ENCODE assay signal across 19 cellular contexts in the genomic region with DNA sequence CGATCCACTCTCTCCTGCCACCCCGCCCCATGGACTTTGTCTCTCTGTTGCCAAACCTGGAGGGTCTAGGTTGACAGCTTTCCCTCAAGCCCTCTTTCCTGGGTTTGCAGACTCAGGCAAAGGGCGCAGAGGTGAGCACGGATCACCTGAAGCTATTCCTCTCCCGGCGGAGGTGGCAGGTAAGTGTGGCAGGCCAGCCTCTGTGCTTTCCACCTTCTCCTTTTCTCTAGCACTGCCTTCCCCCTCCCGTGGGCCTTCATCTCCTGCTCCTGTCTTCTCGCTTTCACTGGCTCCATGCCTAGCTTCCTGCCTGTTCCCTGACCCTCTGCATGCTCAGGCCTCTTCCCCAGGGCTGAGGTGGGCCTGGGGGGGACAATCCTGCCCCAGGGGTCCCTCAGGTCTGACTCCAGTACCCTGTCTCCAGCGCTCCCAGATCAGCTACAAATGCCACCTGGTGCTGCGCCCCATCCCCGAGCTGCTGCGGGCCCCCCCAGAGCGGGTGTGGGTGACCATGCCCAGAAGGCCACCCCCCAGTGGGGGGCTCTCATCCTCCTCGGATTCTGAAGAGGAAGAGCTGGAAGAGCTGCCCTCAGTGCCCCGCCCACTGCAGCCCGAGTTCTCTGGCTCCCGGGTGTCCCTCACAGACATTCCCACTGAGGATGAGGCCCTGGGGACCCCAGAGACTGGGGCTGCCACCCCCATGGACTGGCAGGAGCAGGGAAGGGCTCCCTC. TPM values are rescaled to one million over a fixed set of nuclear protein-coding genes. Genes with fewer than 3 reads are reported as not detected.
A peak's percentile ranks its signal among the peaks of the same experiment; 100 is the strongest.
DNase-seq lines count a peak whose midpoint lies in the region; ATAC-seq, FAIRE-seq and TF ChIP-seq lines count a peak whose summit lies in the region.
"Had no signal": no experiment of that assay in that cellular context is flagged by ENCODE, and none has a peak within 500 bp of the region (broad histone marks: within the 10 kb centered on the region; RNA-seq: fewer than 3 reads in every experiment).

No MANE protein-coding gene starts in this region.

- H3K4ac ChIP-seq in H1 (replicated peaks; ENCODE audit: insufficient read length, low read depth, low read length) = no peak overlapping the region

- peaks cover 34% of the 10 kb centered on the region for H3K4me1 Mint-ChIP-seq in neural progenitor cell

- POLR2A ChIA-PET in H1 (lab: Charles Lee; ENCODE audit: partially characterized antibody) = interaction anchor here (1.0 to 19.9 kb wide), 10 partner anchors 13 to 95 kb away, joined by 3 to 216 read pairs (median 7); a partner anchor contains a TSS

- H4K91ac ChIP-seq in H1 (replicated peaks; ENCODE audit: insufficient read length, low read length) = no peak overlapping the region

- TF ChIP-seq CTCF in H1 (IDR thresholded peaks at IDR 0.05; ENCODE audit: control extremely low read depth in 1 of 3, insufficient read depth in 1 of 3, low read depth in 1 of 3, low read length in 3 of 3) = no peak
- TF ChIP-seq CTCF in neural progenitor cell (IDR thresholded peaks at IDR 0.05) = no peak
- no peak for TF ChIP-seq CTCF in transverse colon (IDR thresholded peaks at IDR 0.05)
- TF ChIP-seq CTCF in lower leg skin (IDR thresholded peaks at IDR 0.05) = no peak

- H2BK20ac ChIP-seq in H1 (ENCODE audit: low read length) = no peak overlapping the region

- peaks cover 3% of the 10 kb centered on the region for H3K36me3 Mint-ChIP-seq in neural progenitor cell
- H3K36me3 Mint-ChIP-seq: CD4-positive, CD25-positive, alpha-beta regulatory T cell had no signal

- peaks cover 37% of the 10 kb centered on the region for H3K27me3 Mint-ChIP-seq in neural progenitor cell (ENCODE audit: insufficient read depth, low read depth)

- H3K9ac ChIP-seq in NT2/D1 (ENCODE audit: insufficient read length, low read depth) = peak overlapping the region; percentile 37
- no peak overlapping the region for H3K9ac ChIP-seq in H1 (replicated peaks in 1 of 4; ENCODE audit: extremely low read depth in 1 of 4, low read depth in 3 of 4, low read length in 3 of 4)
- H3K9ac ChIP-seq in neural progenitor cell = no peak overlapping the region

- H3K14ac ChIP-seq in H1 (ENCODE audit: insufficient read length) = no peak overlapping the region

- TF ChIP-seq RAD21 in H1 (IDR thresholded peaks at IDR 0.05 in 1 of 2, conservative IDR thresholded peaks at IDR 0.05 in 1 of 2; ENCODE audit: low read depth in 2 of 2, low read length in 2 of 2) = no peak

- 78% methylated on average over 13 of the region's 17 CpGs; no CpG with 5 or more reads in 1 of the 2 experiments for WGBS in H1 (ENCODE audit: extremely low coverage in 1 of 2, insufficient coverage in 1 of 2, insufficient read length in 1 of 2, insufficient replicate concordance in 2 of 2, low coverage in 1 of 2, low lambda C conversion rate in 2 of 2, missing lambda C conversion rate in 1 of 2), 2 experiments
- 70 to 82% methylated on average over 3 to 12 of the region's 17 CpGs for WGBS in transverse colon (ENCODE audit: low coverage in 1 of 2), 2 donors
- WGBS in lower leg skin, 2 donors = 67 to 87% methylated on average over 13 to 17 of the region's 17 CpGs

- H3K4me2 ChIP-seq in H1 (ENCODE audit: insufficient read depth in 1 of 2, low read depth in 2 of 2, low read length in 2 of 2) = no peak overlapping the region
- H3K4me2 ChIP-seq in neural progenitor cell = no peak overlapping the region

- H3K56ac ChIP-seq in H1 (replicated peaks; ENCODE audit: insufficient read length, low read depth, low read length) = no peak overlapping the region

- H4K5ac ChIP-seq in H1 (ENCODE audit: insufficient read length, low read depth, low read length) = no peak overlapping the region

- H3K23ac ChIP-seq in H1 (ENCODE audit: insufficient read length) = no peak overlapping the region

- H3K36me3 ChIP-seq in NT2/D1 (ENCODE audit: insufficient read depth, insufficient read length, low read length) (peaks cover 39% of the 10 kb centered on the region), H1 (ENCODE audit: control insufficient read depth in 2 of 4, insufficient read depth in 4 of 4, low read length in 3 of 4) (no peaks in the 10 kb centered on the region; a peak in 1 of 8 replicates), neural progenitor cell (no peaks in the 10 kb centered on the region), transverse colon (no peaks in the 10 kb centered on the region)
- H3K36me3 ChIP-seq: HAP-1 had no signal

- no peaks in the 10 kb centered on the region; the same call in 1 of the 2 replicates for H3K79me1 ChIP-seq in H1 (ENCODE audit: low read depth, low read length)

- H3K9me3 Mint-ChIP-seq in neural progenitor cell = no peaks in the 10 kb centered on the region
- H3K9me3 Mint-ChIP-seq: CD4-positive, CD25-positive, alpha-beta regulatory T cell had no signal

- CTCF ChIA-PET in H1 (lab: Charles Lee; ENCODE audit: partially characterized antibody) = interaction anchor here (0.6 to 113.1 kb wide), 9 partner anchors 7 to 185 kb away, joined by 3 to 7248 read pairs (median 11); a partner anchor contains a TSS

- TF ChIP-seq EP300 in H1 (IDR thresholded peaks at IDR 0.05; ENCODE audit: borderline replicate concordance in 1 of 2, low read depth in 2 of 2, low read length in 2 of 2) (no peak), transverse colon (IDR thresholded peaks at IDR 0.05; ENCODE audit: low read depth) (no peak)

- FAIRE-seq in H1 (lab: Jason Lieb, UNC) = no peak

- DNase-seq in NT2/D1 (ENCODE audit: low read depth, low spot score) (no peak), H1 (ENCODE audit: low read depth in 1 of 2, low spot score in 2 of 2) (no peak), neural progenitor cell (ENCODE audit: low spot score) (no peak), transverse colon (no peak), NCI-H524 treated with DMSO at 0.1 percent for 48 hours (lab: John Stamatoyannopoulos, UW) (no peak), lower leg skin (ENCODE audit: low spot score in 2 of 2) (no peak)
- DNase-seq: CD4-positive, CD25-positive, alpha-beta regulatory T cell; COR-L47; DMS79; KG1; NCI-H1092; NCI-H1436; NCI-H187 treated with DMSO at 0.1 percent for 48 hours; NCI-H2107; NCI-H748 treated with DMSO at 0.1 percent for 48 hours; SJCRH30 had no signal

- H2AFZ ChIP-seq in H1 (ENCODE audit: low read length) (no peak overlapping the region), neural progenitor cell (replicated peaks) (no peak overlapping the region)

- peaks cover 18% of the 10 kb centered on the region for H3F3A ChIP-seq in neural progenitor cell (ENCODE audit: low read depth)

- no peak overlapping the region for H2BK15ac ChIP-seq in H1 (ENCODE audit: low read length)

- intact Hi-C loops in transverse colon (cut with DNase I; ENCODE audit: low total_unique reads) (no loop called here), lower leg skin (cut with DNase I; ENCODE audit: low total_unique reads) (no loop called here)

- no peak overlapping the region for H4K8ac ChIP-seq in H1 (ENCODE audit: extremely low read depth, insufficient read depth, low read length)

- H2BK5ac ChIP-seq in H1 (ENCODE audit: low read depth, low read length) = no peak overlapping the region

- H3K27ac Mint-ChIP-seq in neural progenitor cell = no peak overlapping the region
- H3K27ac Mint-ChIP-seq: CD4-positive, CD25-positive, alpha-beta regulatory T cell had no signal

- H3K79me2 ChIP-seq in H1 (ENCODE audit: control insufficient read depth in 1 of 2, insufficient read depth in 2 of 2, low read length in 2 of 2) (no peaks in the 10 kb centered on the region), neural progenitor cell (ENCODE audit: low read depth) (no peaks in the 10 kb centered on the region)

- H3K27ac ChIP-seq in H1 (ENCODE audit: low read depth, low read length) (no peak overlapping the region), neural progenitor cell (no peak overlapping the region), transverse colon (peak overlapping the region; percentile 18 to 44 (median 33))
- H3K27ac ChIP-seq: HL-60, SJCRH30 had no signal

- H3K18ac ChIP-seq in H1 (ENCODE audit: extremely low read depth, low read length) = peak overlapping the region; percentile 60; the same call in 1 of the 2 replicates

- TF ChIP-seq POLR2A in H1 (IDR thresholded peaks at IDR 0.05; ENCODE audit: control extremely low read depth in 1 of 2, low read depth in 2 of 2, low read length in 2 of 2) (no peak), transverse colon (IDR thresholded peaks at IDR 0.05) (no peak), lower leg skin (IDR thresholded peaks at IDR 0.05) (no peak)

- peaks cover 19% of the 10 kb centered on the region for H3K4me1 ChIP-seq in NT2/D1 (ENCODE audit: insufficient read depth, insufficient read length)
- peaks cover 6 to 37% (median 24%) of the 10 kb centered on the region in 4 experiments for H3K4me1 ChIP-seq in H1 (replicated peaks in 1 of 4; ENCODE audit: control insufficient read depth in 3 of 4, insufficient read depth in 4 of 4, low read length in 3 of 4)
- peaks cover 27% of the 10 kb centered on the region for H3K4me1 ChIP-seq in neural progenitor cell
- H3K4me1 ChIP-seq in transverse colon = peaks cover 0 to 19% (median 18%) of the 10 kb centered on the region in 4 donors
- H3K4me1 ChIP-seq: HAP-1, SJCRH30 had no signal

- in situ Hi-C loops in transverse colon (cut with MboI; ENCODE audit: low pct_ligation_motif_present in 1 of 4, low pct_unique_long_range_greater_than_20kb in 1 of 4, low sequenced_read_pairs in 3 of 4) = no loop called here

- H3K27me3 ChIP-seq in NT2/D1 (ENCODE audit: insufficient read depth, insufficient read length) = peaks cover 61% of the 10 kb centered on the region
- H3K27me3 ChIP-seq in H1 (replicated peaks in 1 of 4; ENCODE audit: control insufficient read depth in 3 of 4, extremely low read depth in 1 of 4, insufficient read depth in 3 of 4, low read length in 3 of 4) = peaks cover 20 to 45% (median 35%) of the 10 kb centered on the region in 4 experiments
- H3K27me3 ChIP-seq in neural progenitor cell = peaks cover 76% of the 10 kb centered on the region
- peaks cover 55% of the 10 kb centered on the region for H3K27me3 ChIP-seq in transverse colon
- H3K27me3 ChIP-seq: SJCRH30 had no signal

- no peak overlapping the region for H2BK120ac ChIP-seq in H1 (replicated peaks; ENCODE audit: low read depth, low read length)

- H4K20me1 ChIP-seq in H1 (replicated peaks in 1 of 2; ENCODE audit: control insufficient read depth in 1 of 2, insufficient read depth in 2 of 2, low read length in 2 of 2) (peaks cover 0 to 2% of the 10 kb centered on the region in 2 experiments), neural progenitor cell (ENCODE audit: low read depth) (peaks cover 41% of the 10 kb centered on the region)

- H3K4me3 ChIP-seq in NT2/D1 (ENCODE audit: insufficient read length, low read depth) = no peak overlapping the region
- no peak overlapping the region for H3K4me3 ChIP-seq in H1 (ENCODE audit: extremely low read depth in 1 of 4, insufficient read depth in 2 of 4, low read depth in 3 of 4, low read length in 4 of 4)
- H3K4me3 ChIP-seq in neural progenitor cell = no peak overlapping the region
- H3K4me3 ChIP-seq in transverse colon = no peak overlapping the region
- H3K4me3 ChIP-seq in lower leg skin (ENCODE audit: low read depth, poor library complexity, severe bottlenecking) = no peak overlapping the region
- H3K4me3 ChIP-seq: HAP-1, SJCRH30 had no signal

- H3K9me3 ChIP-seq in NT2/D1 (ENCODE audit: insufficient read depth, low read length) (no peaks in the 10 kb centered on the region), H1 (ENCODE audit: insufficient read depth in 2 of 2, low read depth in 1 of 2, low read length in 1 of 2) (no peaks in the 10 kb centered on the region), neural progenitor cell (ENCODE audit: low read depth) (no peaks in the 10 kb centered on the region), transverse colon (no peaks in the 10 kb centered on the region)
- H3K9me3 ChIP-seq: HAP-1, SJCRH30 had no signal

- peak overlapping the region; percentile 24; the same call in 1 of the 2 replicates for H2AK5ac ChIP-seq in H1 (ENCODE audit: low read depth, low read length)

- peaks cover 8% of the 10 kb centered on the region; the same call in 1 of the 2 replicates for H3K23me2 ChIP-seq in H1 (ENCODE audit: low read depth, low read length)

- H3K4me3 Mint-ChIP-seq in neural progenitor cell = peak overlapping the region; percentile 42

- H2BK12ac ChIP-seq in H1 (ENCODE audit: low read depth, low read length) = no peak overlapping the region

- no peak for ATAC-seq in HG02763 (IDR thresholded peaks at IDR 0.05; ENCODE audit: unreplicated experiment)

RNA-seq across cellular contexts. Expression of a gene that starts 15.9 kb away (rescaled TPM):
- total RNA-seq in H1 (2021; fragmentation: NEBNext Ultra II Directional; extraction: Animal tissue kit (Norgen Biotek cat#: 25700)) = 34.3 and 35.3 TPM in 2 replicates
- polyA plus RNA-seq in H1 (2011; rRNA removed) = 98.8 and 101 TPM in 2 replicates
- 59.0 TPM for polyA plus RNA-seq in H1 (2011; cell fraction: cytosol; rRNA removed)
- polyA plus RNA-seq in H1 (2011; cell fraction: nucleus; rRNA removed) = 133 TPM
- 32.8 to 43.7 TPM (median 41.5 TPM) in 4 replicates for polyA plus RNA-seq in H1 (2012, experiment 1 of 2)
- 53.9 TPM for polyA plus RNA-seq in H1 (2012, experiment 2 of 2)
- 32.4 TPM for polyA plus RNA-seq in H1 (2013, experiment 1 of 2)
- polyA plus RNA-seq in H1 (2013, experiment 2 of 2) = 31.6 TPM
- polyA minus RNA-seq in H1 (2011; rRNA and poly(A)+ RNA removed) = 67.3 and 79.3 TPM in 2 replicates
- polyA minus RNA-seq in H1 (2011; cell fraction: cytosol; rRNA and poly(A)+ RNA removed) = 24.6 TPM
- polyA minus RNA-seq in H1 (2011; cell fraction: nucleus; rRNA and poly(A)+ RNA removed) = 26.1 TPM
- total RNA-seq in neural progenitor cell (ENCODE audit: low replicate concordance) (23.8 and 49.3 TPM in 2 replicates), transverse colon (10 to 100 TPM; 25.1 to 41.1 (median 36.4) TPM), lower leg skin (10 to 100 TPM in 3 of 4 donors, 1 to 10 TPM in 1; 5.4 to 29.9 (median 19.8) TPM)

RNA-seq across cellular contexts. Expression of a gene that starts 31.4 kb away (rescaled TPM):
- total RNA-seq in H1 (2021; fragmentation: NEBNext Ultra II Directional; extraction: Animal tissue kit (Norgen Biotek cat#: 25700)) = 0.19 and 0.22 TPM in 2 replicates
- 0.12 and 0.30 TPM in 2 replicates for polyA plus RNA-seq in H1 (2011; rRNA removed)
- 0.18 TPM for polyA plus RNA-seq in H1 (2011; cell fraction: cytosol; rRNA removed)
- polyA plus RNA-seq in H1 (2011; cell fraction: nucleus; rRNA removed) = 0.96 TPM
- polyA plus RNA-seq in H1 (2012, experiment 1 of 2) = 0.11 to 0.42 TPM (median 0.36 TPM) in 3 of 4 replicates, not detected in the other
- 0.05 TPM for polyA plus RNA-seq in H1 (2012, experiment 2 of 2)
- 0.06 TPM for polyA plus RNA-seq in H1 (2013, experiment 1 of 2)
- polyA plus RNA-seq in H1 (2013, experiment 2 of 2) = 0.13 TPM
- polyA minus RNA-seq in H1 (2011; rRNA and poly(A)+ RNA removed) = 0.12 and 0.22 TPM in 2 replicates
- polyA minus RNA-seq in H1 (2011; cell fraction: cytosol; rRNA and poly(A)+ RNA removed) = not detected
- 0.50 TPM for polyA minus RNA-seq in H1 (2011; cell fraction: nucleus; rRNA and poly(A)+ RNA removed)
- 0.26 and 2.4 TPM in 2 replicates for total RNA-seq in neural progenitor cell (ENCODE audit: low replicate concordance)
- not detected for total RNA-seq in transverse colon
- under 1 TPM in 1 of 4 donors, not detected in 3; 0.26 TPM for total RNA-seq in lower leg skin
- polyA plus RNA-seq: CD4-positive, CD25-positive, alpha-beta regulatory T cell had no signal

RNA-seq across cellular contexts. Expression of a gene that starts 48.2 kb away (rescaled TPM):
- 32.0 and 36.7 TPM in 2 replicates for total RNA-seq in H1 (2021; fragmentation: NEBNext Ultra II Directional; extraction: Animal tissue kit (Norgen Biotek cat#: 25700))
- polyA plus RNA-seq in H1 (2011; rRNA removed) = 19.9 and 37.1 TPM in 2 replicates
- 41.0 TPM for polyA plus RNA-seq in H1 (2011; cell fraction: cytosol; rRNA removed)
- polyA plus RNA-seq in H1 (2011; cell fraction: nucleus; rRNA removed) = 98.6 TPM
- 20.0 to 41.3 TPM (median 36.9 TPM) in 4 replicates for polyA plus RNA-seq in H1 (2012, experiment 1 of 2)
- polyA plus RNA-seq in H1 (2012, experiment 2 of 2) = 18.5 TPM
- 41.2 TPM for polyA plus RNA-seq in H1 (2013, experiment 1 of 2)
- 36.3 TPM for polyA plus RNA-seq in H1 (2013, experiment 2 of 2)
- 7.1 and 12.4 TPM in 2 replicates for polyA minus RNA-seq in H1 (2011; rRNA and poly(A)+ RNA removed)
- polyA minus RNA-seq in H1 (2011; cell fraction: cytosol; rRNA and poly(A)+ RNA removed) = 13.4 TPM
- polyA minus RNA-seq in H1 (2011; cell fraction: nucleus; rRNA and poly(A)+ RNA removed) = 39.5 TPM
- 5.6 and 18.4 TPM in 2 replicates for total RNA-seq in neural progenitor cell (ENCODE audit: low replicate concordance)
- total RNA-seq in transverse colon = 10 to 100 TPM; 26.5 to 95.8 (median 48.5) TPM
- 10 to 100 TPM in 1 of 4 donors, 1 to 10 TPM in 3; 3.3 to 11.4 (median 5.3) TPM for total RNA-seq in lower leg skin

Comparison
In these comparisons a context has a peak if more than half of its experiments do, and no peak if none do; other contexts are left out.
1. H3K27ac ChIP-seq: peak in transverse colon (4 of 4); none in H1 (single experiment) and neural progenitor cell (single experiment).